ENCODE assay signal across 8 cellular contexts in genomic region chr6:134173007-134173690, GRCh38.
DNase-seq lines count a peak whose midpoint lies in the region; ATAC-seq and TF ChIP-seq lines count a peak whose summit lies in the region.

No MANE protein-coding gene starts in this region.

- H3K36me3 ChIP-seq in BE2C (peaks cover 45% of the 10 kb centered on the region), OCI-LY3 (replicated peaks; ENCODE audit: low read depth, low read length) (peaks cover 56% of the 10 kb centered on the region), endocrine pancreas (ENCODE audit: control insufficient read depth, insufficient read depth, low read length) (no peaks in the 10 kb centered on the region), osteoblast (ENCODE audit: insufficient read depth, low read length) (peaks cover 58% of the 10 kb centered on the region), gastroesophageal sphincter (peaks cover 0 to 54% of the 10 kb centered on the region in 2 donors), aorta (ENCODE audit: control insufficient read depth in 1 of 2, insufficient read depth in 2 of 2, low read length in 1 of 2) (peaks cover 6 to 9% of the 10 kb centered on the region in 2 donors)

- peak overlapping the region; percentile 73 for H3K27ac ChIP-seq in OCI-LY3 (ENCODE audit: low read length)
- peak overlapping the region; percentile 96 for H3K27ac ChIP-seq in osteoblast (ENCODE audit: low read depth, low read length)
- H3K27ac ChIP-seq in gastroesophageal sphincter = no peak overlapping the region
- H3K27ac ChIP-seq in aorta (ENCODE audit: low read depth in 1 of 2, low read length in 2 of 2) = no peak overlapping the region

- peak overlapping the region; percentile 79 for H3K4me2 ChIP-seq in OCI-LY3 (ENCODE audit: low read length)
- H3K4me2 ChIP-seq in osteoblast (ENCODE audit: insufficient read depth, low read length) = peak overlapping the region; percentile 76

- no peak for TF ChIP-seq EP300 in gastroesophageal sphincter (IDR thresholded peaks at IDR 0.05)

- H3K9me3 ChIP-seq in BE2C (no peaks in the 10 kb centered on the region), OCI-LY3 (ENCODE audit: insufficient read depth, low read length) (no peaks in the 10 kb centered on the region), endocrine pancreas (ENCODE audit: control insufficient read depth, low read length) (no peaks in the 10 kb centered on the region), osteoblast (ENCODE audit: low read depth, low read length) (no peaks in the 10 kb centered on the region), gastroesophageal sphincter (no peaks in the 10 kb centered on the region), aorta (ENCODE audit: control insufficient read depth, low read length) (no peaks in the 10 kb centered on the region)

- WGBS in gastroesophageal sphincter (ENCODE audit: low coverage in 1 of 2), 2 donors = 59 to 66% methylated on average over 8 of the region's 8 CpGs
- 69 to 72% methylated on average over 8 of the region's 8 CpGs for WGBS in aorta, 2 donors

- intact Hi-C loops in aorta (cut with DNase I) = loop anchor here in 1 of 2 donors (5.0 to 10.0 kb wide), 3 partner anchors 202 to 769 kb away; no protein-coding TSS in a partner anchor

- ATAC-seq in gastroesophageal sphincter (no peak), aorta (ENCODE audit: low FRiP score) (no peak)

- DNase-seq in BE2C (no peak), osteoblast (ENCODE audit: insufficient read length, low spot score, missing footprints) (no peak), cerebellum (ENCODE audit: low spot score) (no peak), nucleus accumbens (lab: John Stamatoyannopoulos, UW) (no peak), aorta (no peak)

- H4K20me1 ChIP-seq in OCI-LY3 (ENCODE audit: insufficient read depth, low read length) = peaks cover 53% of the 10 kb centered on the region
- peaks cover 50% of the 10 kb centered on the region for H4K20me1 ChIP-seq in osteoblast (ENCODE audit: insufficient read depth, low read length)

- H3K9ac ChIP-seq in OCI-LY3 (ENCODE audit: low read length) = peak overlapping the region; percentile 97
- no peak overlapping the region for H3K9ac ChIP-seq in endocrine pancreas (ENCODE audit: control insufficient read depth, insufficient read depth, low read length)

- H3K27me3 ChIP-seq in BE2C = no peaks in the 10 kb centered on the region
- H3K27me3 ChIP-seq in OCI-LY3 (ENCODE audit: low read depth, low read length) = no peaks in the 10 kb centered on the region
- H3K27me3 ChIP-seq in endocrine pancreas (ENCODE audit: control insufficient read depth, insufficient read depth, low read length) = no peaks in the 10 kb centered on the region
- no peaks in the 10 kb centered on the region for H3K27me3 ChIP-seq in osteoblast (ENCODE audit: insufficient read depth, low read length)
- H3K27me3 ChIP-seq in gastroesophageal sphincter = no peaks in the 10 kb centered on the region
- H3K27me3 ChIP-seq in aorta (ENCODE audit: control insufficient read depth in 1 of 2, insufficient read depth in 2 of 2, low read length in 1 of 2) = no peaks in the 10 kb centered on the region

- TF ChIP-seq POLR2A in gastroesophageal sphincter (IDR thresholded peaks at IDR 0.05) = no peak

- H3K4me3 ChIP-seq in BE2C (ENCODE audit: low read depth, low read length) = peak overlapping the region; percentile 87
- H3K4me3 ChIP-seq in OCI-LY3 (ENCODE audit: low read length) = peak overlapping the region; percentile 94
- H3K4me3 ChIP-seq in endocrine pancreas (ENCODE audit: control insufficient read depth, insufficient read depth, low read length) = peak overlapping the region; percentile 94
- peak overlapping the region; percentile 89 for H3K4me3 ChIP-seq in osteoblast (ENCODE audit: insufficient read depth, low read length)
- H3K4me3 ChIP-seq in gastroesophageal sphincter = peak overlapping the region in 1 of 2 donors; percentile 83
- H3K4me3 ChIP-seq in aorta (ENCODE audit: low read length in 2 of 2) = no peak overlapping the region

- H2AFZ ChIP-seq in OCI-LY3 (ENCODE audit: low read depth, low read length) (no peak overlapping the region), osteoblast (ENCODE audit: low read length) (no peak overlapping the region)

- TF ChIP-seq CTCF in BE2C (IDR thresholded peaks at IDR 0.05; ENCODE audit: low read depth, low read length) (no peak), OCI-LY3 (IDR thresholded peaks at IDR 0.05; ENCODE audit: low read depth, low read length) (no peak), osteoblast (IDR thresholded peaks at IDR 0.05; ENCODE audit: extremely low read depth, low read depth, low read length) (no peak), gastroesophageal sphincter (IDR thresholded peaks at IDR 0.05) (no peak)

- H3K79me2 ChIP-seq in OCI-LY3 (ENCODE audit: low read length) (peaks cover 45% of the 10 kb centered on the region), osteoblast (ENCODE audit: insufficient read depth, low read length) (peaks cover 35% of the 10 kb centered on the region)

- H3K4me1 ChIP-seq in BE2C (no peaks in the 10 kb centered on the region; the same call in 1 of the 2 replicates), OCI-LY3 (ENCODE audit: low read length) (peaks cover 43% of the 10 kb centered on the region), endocrine pancreas (ENCODE audit: control insufficient read depth, insufficient read depth, low read length) (no peaks in the 10 kb centered on the region), osteoblast (ENCODE audit: insufficient read depth, low read length) (peaks cover 51% of the 10 kb centered on the region), gastroesophageal sphincter (peaks cover 0 to 40% (median 4%) of the 10 kb centered on the region in 3 donors), aorta (ENCODE audit: control insufficient read depth in 1 of 2, insufficient read depth in 2 of 2, low read length in 2 of 2) (no peaks in the 10 kb centered on the region)

Comparison
In these comparisons a context has a peak if more than half of its experiments do, and no peak if none do; other contexts are left out.
1. H3K4me3 ChIP-seq: peak in BE2C (single experiment), OCI-LY3 (single experiment), endocrine pancreas (single experiment) and osteoblast (single experiment); none in aorta (0 of 2).
2. H3K27ac ChIP-seq: peak in OCI-LY3 (single experiment) and osteoblast (single experiment); none in gastroesophageal sphincter (0 of 4) and aorta (0 of 2).